In genomic region chr5:172642046-172642409, GRCh38 we compare ENCODE assay signal across 9 cellular contexts. TPM values are rescaled to one million over a fixed set of nuclear protein-coding genes. Genes with fewer than 3 reads are reported as not detected.
DNase-seq lines count a peak whose midpoint lies in the region; ATAC-seq, FAIRE-seq and TF ChIP-seq lines count a peak whose summit lies in the region.
"Had no signal": no experiment of that assay in that cellular context is flagged by ENCODE, and none has a peak within 500 bp of the region (broad histone marks: within the 10 kb centered on the region; RNA-seq: fewer than 3 reads in every experiment).

No MANE protein-coding gene starts in this region.

- H3K4me1 ChIP-seq in kidney (ENCODE audit: control insufficient read depth in 1 of 2, insufficient read depth in 1 of 2, low read depth in 1 of 2, low read length in 2 of 2) (peaks cover 0 to 20% of the 10 kb centered on the region in 2 donors), stomach smooth muscle (ENCODE audit: control insufficient read depth, insufficient read depth, low read length) (peaks cover 59% of the 10 kb centered on the region)

- H3K4me3 Mint-ChIP-seq in WTC11: peak overlapping the region; percentile 66
- H3K4me3 Mint-ChIP-seq in stimulated activated memory B cell treated with anti-CD40 and anti-IgM and Interleukin-4, amounts not matched to agents 10 μg/mL and 1 μg/mL and 100 μg/mL, for 72 hours: no peak overlapping the region

- no peaks in the 10 kb centered on the region for H3K27me3 ChIP-seq in stomach smooth muscle (ENCODE audit: control insufficient read depth in 1 of 2, insufficient read depth in 2 of 2, low read length in 2 of 2)

- intact Hi-C loops in kidney (cut with DNase I): no loop called here

- no peak for FAIRE-seq in kidney (lab: Jason Lieb, UNC)

- no peak overlapping the region for H3K27ac Mint-ChIP-seq in WTC11
- H3K27ac Mint-ChIP-seq in stimulated activated memory B cell treated with anti-CD40 and anti-IgM and Interleukin-4, amounts not matched to agents 10 μg/mL and 1 μg/mL and 100 μg/mL, for 72 hours: no peak overlapping the region

- POLR2A ChIA-PET in WTC11 (lab: Charles Lee): no interaction called here

- no peak for TF ChIP-seq CTCF in WTC11 (IDR thresholded peaks at IDR 0.05)
- TF ChIP-seq CTCF in kidney (IDR thresholded peaks at IDR 0.05; ENCODE audit: borderline replicate concordance, extremely low read depth, insufficient read depth): no peak

- CTCF ChIA-PET in WTC11 (lab: Charles Lee): interaction anchor here (0.9 to 3.2 kb wide), 11 partner anchors 13 to 190 kb away, joined by 3 to 12 read pairs (median 5); no protein-coding TSS in a partner anchor

- no peaks in the 10 kb centered on the region for H3K9me3 ChIP-seq in kidney (ENCODE audit: control insufficient read depth in 1 of 2, low read length in 2 of 2)
- no peaks in the 10 kb centered on the region for H3K9me3 ChIP-seq in stomach smooth muscle (ENCODE audit: control insufficient read depth in 2 of 2, low read length in 2 of 2)

- H3K9me3 Mint-ChIP-seq in WTC11: no peaks in the 10 kb centered on the region
- no peaks in the 10 kb centered on the region for H3K9me3 Mint-ChIP-seq in stimulated activated memory B cell treated with anti-CD40 and anti-IgM and Interleukin-4, amounts not matched to agents 10 μg/mL and 1 μg/mL and 100 μg/mL, for 72 hours

- H3K36me3 Mint-ChIP-seq in WTC11: no peaks in the 10 kb centered on the region
- no peaks in the 10 kb centered on the region for H3K36me3 Mint-ChIP-seq in stimulated activated memory B cell treated with anti-CD40 and anti-IgM and Interleukin-4, amounts not matched to agents 10 μg/mL and 1 μg/mL and 100 μg/mL, for 72 hours

- ATAC-seq in WTC11 (no peak), HG02970 (IDR thresholded peaks at IDR 0.05; ENCODE audit: low FRiP score, unreplicated experiment) (no peak)
- no peak for ATAC-seq in stimulated activated memory B cell treated with anti-CD40 and anti-IgM and Interleukin-4, amounts not matched to agents 10 μg/mL and 1 μg/mL and 100 μg/mL, for 72 hours

- H3K4me1 Mint-ChIP-seq in WTC11: peaks cover 74% of the 10 kb centered on the region
- peaks cover 7% of the 10 kb centered on the region for H3K4me1 Mint-ChIP-seq in stimulated activated memory B cell treated with anti-CD40 and anti-IgM and Interleukin-4, amounts not matched to agents 10 μg/mL and 1 μg/mL and 100 μg/mL, for 72 hours

- H3K4me3 ChIP-seq in kidney (ENCODE audit: low read length in 2 of 2) (peak overlapping the region; percentile 47 to 60), stomach smooth muscle (ENCODE audit: low read length in 2 of 2) (peak overlapping the region; percentile 69 to 83)

- H3K9ac ChIP-seq in kidney (ENCODE audit: low read length in 2 of 2): peak overlapping the region in 1 of 2 donors; percentile 62
- peak overlapping the region; percentile 69 to 84 for H3K9ac ChIP-seq in stomach smooth muscle (ENCODE audit: low read length in 2 of 2)

- no peaks in the 10 kb centered on the region for H3K36me3 ChIP-seq in kidney (ENCODE audit: control insufficient read depth in 1 of 2, insufficient read depth in 2 of 2, low read length in 2 of 2)
- peaks cover 0 to 2% of the 10 kb centered on the region in 2 donors for H3K36me3 ChIP-seq in stomach smooth muscle (ENCODE audit: control insufficient read depth in 2 of 2, insufficient read depth in 2 of 2, low read length in 2 of 2)

- H3K27ac ChIP-seq in kidney (ENCODE audit: low read depth in 2 of 2, low read length in 2 of 2) (peak overlapping the region; percentile 73 to 86), stomach smooth muscle (ENCODE audit: low read length) (peak overlapping the region; percentile 76)

- H3K27me3 Mint-ChIP-seq in WTC11 (ENCODE audit: low read depth): peaks cover 40% of the 10 kb centered on the region
- H3K27me3 Mint-ChIP-seq in stimulated activated memory B cell treated with anti-CD40 and anti-IgM and Interleukin-4, amounts not matched to agents 10 μg/mL and 1 μg/mL and 100 μg/mL, for 72 hours: peaks cover 74% of the 10 kb centered on the region

- DNase-seq in NCI-H748 (lab: John Stamatoyannopoulos, UW; ENCODE audit: unreplicated experiment) (peak; percentile 59), NCI-H748 treated with DMSO at 0.1 percent for 48 hours (lab: John Stamatoyannopoulos, UW) (no peak), WTC11 (ENCODE audit: low spot score) (no peak), kidney (no peak), KG1 (lab: John Stamatoyannopoulos, UW) (no peak)
- DNase-seq: NCI-H2227 treated with DMSO at 0.1 percent for 48 hours had no signal

TF ChIP-seq in WTC11, 78 proteins besides CTCF, POLR2A, EP300 and RAD21:
- TF ChIP-seq ZNF671 (CRISPR knock-in tag; IDR thresholded peaks at IDR 0.05) (no peak), GABPB1 (CRISPR knock-in tag; IDR thresholded peaks at IDR 0.05) (no peak), ZNF263 (CRISPR knock-in tag; IDR thresholded peaks at IDR 0.05; ENCODE audit: low read depth) (no peak), NR2C2 (CRISPR knock-in tag; IDR thresholded peaks at IDR 0.05) (no peak), CREM (CRISPR knock-in tag; IDR thresholded peaks at IDR 0.05) (no peak), ATF3 (CRISPR knock-in tag; conservative IDR thresholded peaks at IDR 0.05) (no peak), ELF4 (CRISPR knock-in tag; IDR thresholded peaks at IDR 0.05; ENCODE audit: low read depth) (no peak), AR (CRISPR knock-in tag; IDR thresholded peaks at IDR 0.05) (no peak), ZNF138 (CRISPR knock-in tag; conservative IDR thresholded peaks at IDR 0.05) (no peak), CDX4 (CRISPR knock-in tag; IDR thresholded peaks at IDR 0.05; ENCODE audit: borderline replicate concordance) (no peak)

RNA-seq across cellular contexts. Expression of gene NEURL1B, which starts 1.0 kb away (rescaled TPM):
- total RNA-seq in WTC11 (2021) (6.1 to 9.8 TPM (median 6.6 TPM) in 3 replicates), kidney (42.6 TPM)
- polyA plus RNA-seq in kidney (ENCODE audit: insufficient read depth, low read depth, low replicate concordance): 5.4 TPM
